Comparison of ENCODE assay signal across 14 cellular contexts in the genomic region with DNA sequence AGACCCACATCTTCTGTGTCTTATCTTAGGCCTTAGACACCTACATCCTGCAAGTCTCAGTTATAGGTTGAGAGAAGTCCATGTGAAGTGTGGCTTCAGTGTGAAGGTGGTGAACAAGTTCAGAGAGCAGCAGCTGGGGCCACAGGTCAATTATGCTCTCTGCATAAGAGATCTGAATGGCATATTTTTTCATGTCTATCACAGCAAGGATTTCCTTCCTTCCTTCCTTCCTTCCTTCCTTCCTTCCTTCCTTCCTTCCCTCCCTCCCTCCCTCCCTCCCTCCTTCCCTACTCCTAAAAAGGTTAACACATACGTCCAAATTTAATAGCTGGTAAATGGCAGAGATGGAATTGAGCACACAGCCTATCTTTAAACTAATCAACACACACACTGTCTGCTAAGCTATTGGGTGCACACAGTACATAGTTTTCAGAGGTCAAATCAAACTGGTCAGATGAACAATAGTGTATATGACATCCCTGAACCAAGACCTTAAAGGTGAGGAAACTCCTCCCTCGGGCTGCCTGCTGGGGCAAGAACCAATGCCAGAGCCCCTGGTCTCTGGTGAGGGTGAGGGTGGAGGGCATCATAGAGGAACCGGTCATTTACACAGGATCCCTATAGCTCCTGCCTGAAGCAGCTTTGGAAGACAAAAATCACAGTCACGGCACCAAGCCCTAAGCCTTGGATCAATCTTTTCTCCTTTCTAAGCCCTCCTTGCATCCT.
A peak's percentile ranks its signal among the peaks of the same experiment; 100 is the strongest.
DNase-seq lines count a peak whose midpoint lies in the region; ATAC-seq and TF ChIP-seq lines count a peak whose summit lies in the region.
"Had no signal": no experiment of that assay in that cellular context is flagged by ENCODE, and none has a peak within 500 bp of the region (broad histone marks: within the 10 kb centered on the region; RNA-seq: fewer than 3 reads in every experiment).

No MANE protein-coding gene starts in this region.

- H3K4me3 Mint-ChIP-seq in activated T-cell treated with anti-CD3 and anti-CD28 coated beads, Interleukin-2, amount 50 U/mL, for 72 hours = no peak overlapping the region
- no peak overlapping the region for H3K4me3 Mint-ChIP-seq in stimulated activated memory B cell treated with anti-CD40 and anti-IgM and Interleukin-4, amounts not matched to agents 10 μg/mL and 1 μg/mL and 100 μg/mL, for 72 hours
- no peak overlapping the region for H3K4me3 Mint-ChIP-seq in endodermal cell
- H3K4me3 Mint-ChIP-seq: activated B cell treated with CpG ODN at 0.5 μM for 24 hours had no signal

- H3K9me3 ChIP-seq in endodermal cell (ENCODE audit: control insufficient read depth, low read length) = no peaks in the 10 kb centered on the region
- H3K9me3 ChIP-seq: heart right ventricle, pancreas had no signal

- no peak overlapping the region for H3K27ac Mint-ChIP-seq in activated T-cell treated with anti-CD3 and anti-CD28 coated beads, Interleukin-2, amount 50 U/mL, for 72 hours
- H3K27ac Mint-ChIP-seq in stimulated activated memory B cell treated with anti-CD40 and anti-IgM and Interleukin-4, amounts not matched to agents 10 μg/mL and 1 μg/mL and 100 μg/mL, for 72 hours = no peak overlapping the region
- no peak overlapping the region for H3K27ac Mint-ChIP-seq in endodermal cell
- H3K27ac Mint-ChIP-seq: activated B cell treated with CpG ODN at 0.5 μM for 24 hours had no signal

- no peak overlapping the region for H3K9ac ChIP-seq in endodermal cell (ENCODE audit: extremely low read depth, low read length, poor library complexity, severe bottlenecking)

- H3K27ac ChIP-seq in endodermal cell (ENCODE audit: low read depth, low read length) (no peak overlapping the region), dorsolateral prefrontal cortex (no peak overlapping the region)
- H3K27ac ChIP-seq: heart right ventricle, pancreas had no signal

- H3K4me1 ChIP-seq in endodermal cell (ENCODE audit: control insufficient read depth, insufficient read depth, low read length) = no peaks in the 10 kb centered on the region
- H3K4me1 ChIP-seq: pancreas had no signal

- no peaks in the 10 kb centered on the region for H3K36me3 Mint-ChIP-seq in activated T-cell treated with anti-CD3 and anti-CD28 coated beads, Interleukin-2, amount 50 U/mL, for 72 hours (ENCODE audit: insufficient read depth in 2 of 2)
- H3K36me3 Mint-ChIP-seq in stimulated activated memory B cell treated with anti-CD40 and anti-IgM and Interleukin-4, amounts not matched to agents 10 μg/mL and 1 μg/mL and 100 μg/mL, for 72 hours = no peaks in the 10 kb centered on the region
- no peaks in the 10 kb centered on the region for H3K36me3 Mint-ChIP-seq in endodermal cell (ENCODE audit: low read depth)

- peak; percentile 59 to 68 for ATAC-seq in activated T-cell treated with anti-CD3 and anti-CD28 coated beads, Interleukin-2, amount 50 U/mL, for 72 hours (replicated peaks in 1 of 2)
- peak; percentile 37 for ATAC-seq in GM21529 (IDR thresholded peaks at IDR 0.05; ENCODE audit: unreplicated experiment)
- ATAC-seq in HG03354 (IDR thresholded peaks at IDR 0.05; ENCODE audit: poor library complexity, severe bottlenecking, unreplicated experiment) = peak; percentile 30
- ATAC-seq in stimulated activated memory B cell treated with anti-CD40 and anti-IgM and Interleukin-4, amounts not matched to agents 10 μg/mL and 1 μg/mL and 100 μg/mL, for 72 hours = peak; percentile 9

- peaks cover 38% of the 10 kb centered on the region for H3K27me3 Mint-ChIP-seq in activated T-cell treated with anti-CD3 and anti-CD28 coated beads, Interleukin-2, amount 50 U/mL, for 72 hours (ENCODE audit: low read depth)
- H3K27me3 Mint-ChIP-seq in stimulated activated memory B cell treated with anti-CD40 and anti-IgM and Interleukin-4, amounts not matched to agents 10 μg/mL and 1 μg/mL and 100 μg/mL, for 72 hours = no peaks in the 10 kb centered on the region
- H3K27me3 Mint-ChIP-seq in endodermal cell (ENCODE audit: insufficient read depth) = no peaks in the 10 kb centered on the region
- H3K27me3 Mint-ChIP-seq: activated B cell treated with CpG ODN at 0.5 μM for 24 hours had no signal

- DNase-seq in activated T-cell treated with anti-CD3 and anti-CD28 coated beads, Interleukin-2, amount 50 U/mL, for 72 hours = no peak
- DNase-seq in activated T-cell treated with anti-CD3 and anti-CD28 coated beads for 4 hours = no peak
- no peak for DNase-seq in endodermal cell
- no peak for DNase-seq in NCI-H1417 (lab: John Stamatoyannopoulos, UW)
- no peak for DNase-seq in dorsolateral prefrontal cortex
- DNase-seq: activated B cell treated with CpG ODN at 0.5 μM for 24 hours, NCI-H146 had no signal

- H3K27me3 ChIP-seq in endodermal cell (ENCODE audit: control insufficient read depth, insufficient read depth, low read length, poor library complexity, severe bottlenecking) (no peaks in the 10 kb centered on the region), dorsolateral prefrontal cortex (peaks cover 0 to 4% (median 0%) of the 10 kb centered on the region in 45 donors)
- H3K27me3 ChIP-seq: heart right ventricle, pancreas had no signal

- no peaks in the 10 kb centered on the region for H3K9me3 Mint-ChIP-seq in activated T-cell treated with anti-CD3 and anti-CD28 coated beads, Interleukin-2, amount 50 U/mL, for 72 hours
- H3K9me3 Mint-ChIP-seq in stimulated activated memory B cell treated with anti-CD40 and anti-IgM and Interleukin-4, amounts not matched to agents 10 μg/mL and 1 μg/mL and 100 μg/mL, for 72 hours = peaks cover 2% of the 10 kb centered on the region
- no peaks in the 10 kb centered on the region for H3K9me3 Mint-ChIP-seq in endodermal cell
- H3K9me3 Mint-ChIP-seq: activated B cell treated with CpG ODN at 0.5 μM for 24 hours had no signal

- TF ChIP-seq CTCF in endodermal cell (conservative IDR thresholded peaks at IDR 0.05) (no peak), dorsolateral prefrontal cortex (IDR thresholded peaks at IDR 0.05 in 54 of 56, conservative IDR thresholded peaks at IDR 0.05 in 2 of 56; ENCODE audit: low read depth in 1 of 56, partially characterized antibody in 56 of 56) (no peak)

- H3K4me3 ChIP-seq in endodermal cell (ENCODE audit: low read length) (no peak overlapping the region), dorsolateral prefrontal cortex (no peak overlapping the region)
- H3K4me3 ChIP-seq: heart right ventricle, K562, pancreas, smooth muscle cell had no signal

- H3K4me1 Mint-ChIP-seq in activated T-cell treated with anti-CD3 and anti-CD28 coated beads, Interleukin-2, amount 50 U/mL, for 72 hours (ENCODE audit: low read depth) = peaks cover 10% of the 10 kb centered on the region
- no peaks in the 10 kb centered on the region for H3K4me1 Mint-ChIP-seq in stimulated activated memory B cell treated with anti-CD40 and anti-IgM and Interleukin-4, amounts not matched to agents 10 μg/mL and 1 μg/mL and 100 μg/mL, for 72 hours
- no peaks in the 10 kb centered on the region for H3K4me1 Mint-ChIP-seq in endodermal cell
- H3K4me1 Mint-ChIP-seq: activated B cell treated with CpG ODN at 0.5 μM for 24 hours had no signal

- WGBS in endodermal cell (ENCODE audit: insufficient coverage in 1 of 2, insufficient read length in 1 of 2), 2 experiments = 80 to 87% methylated on average over 1 to 4 of the region's 4 CpGs

- intact Hi-C loops in dorsolateral prefrontal cortex (cut with DNase I) = no loop called here

- H3K36me3 ChIP-seq in endodermal cell (ENCODE audit: control insufficient read depth, insufficient read depth, low read length) = no peaks in the 10 kb centered on the region
- H3K36me3 ChIP-seq: heart right ventricle, pancreas had no signal

Comparison
In these comparisons a context has a peak if more than half of its experiments do, and no peak if none do; other contexts are left out.
1. ATAC-seq: peak in every context shown above with its lines; median percentile 64 in activated T-cell treated with anti-CD3 and anti-CD28 coated beads, Interleukin-2, amount 50 U/mL, for 72 hours; 37 in GM21529; 30 in HG03354; 9 in stimulated activated memory B cell treated with anti-CD40 and anti-IgM and Interleukin-4, amounts not matched to agents 10 μg/mL and 1 μg/mL and 100 μg/mL, for 72 hours.